Comparison of ENCODE assay signal across 1 cellular context in the genomic region with DNA sequence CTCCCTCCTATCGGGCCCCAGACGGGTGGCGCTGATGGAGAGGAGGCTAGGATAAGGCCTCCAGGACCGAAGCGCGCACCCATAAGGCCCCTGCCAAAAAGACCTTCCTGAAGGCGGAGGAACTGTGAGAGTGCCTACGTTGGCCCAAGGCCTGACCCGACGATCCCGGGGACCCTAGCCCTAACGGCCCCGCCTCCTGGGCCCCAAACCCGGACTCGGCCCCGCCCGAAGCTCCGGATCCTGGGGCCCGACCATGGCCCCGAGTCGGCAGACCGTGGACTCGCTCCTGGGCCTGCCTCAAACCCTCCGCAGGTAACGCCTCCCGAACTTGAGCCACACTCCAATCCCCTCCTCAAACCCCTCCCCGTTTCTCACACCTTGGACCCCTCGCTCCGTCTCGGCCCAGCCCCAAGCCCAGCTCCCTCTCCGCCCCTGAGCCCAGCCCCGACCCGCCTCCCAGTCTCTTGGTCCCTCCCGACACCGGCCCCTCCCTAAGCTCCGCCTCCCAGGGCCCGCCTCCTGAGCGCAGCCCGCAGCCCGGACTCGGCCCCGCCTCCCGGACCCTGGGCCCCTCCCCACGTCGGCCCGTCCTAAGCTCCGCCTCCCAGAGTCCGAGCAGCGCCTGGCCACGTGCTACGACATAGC.
TF ChIP-seq lines count a peak whose summit lies in the region.

No MANE protein-coding gene starts in this region.

TF ChIP-seq in HepG2, 621 proteins besides CTCF, POLR2A, EP300 and RAD21 (continued from another document):
- TF ChIP-seq, protein P1, sequence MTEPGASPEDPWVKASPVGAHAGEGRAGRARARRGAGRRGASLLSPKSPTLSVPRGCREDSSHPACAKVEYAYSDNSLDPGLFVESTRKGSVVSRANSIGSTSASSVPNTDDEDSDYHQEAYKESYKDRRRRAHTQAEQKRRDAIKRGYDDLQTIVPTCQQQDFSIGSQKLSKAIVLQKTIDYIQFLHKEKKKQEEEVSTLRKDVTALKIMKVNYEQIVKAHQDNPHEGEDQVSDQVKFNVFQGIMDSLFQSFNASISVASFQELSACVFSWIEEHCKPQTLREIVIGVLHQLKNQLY (CRISPR knock-in tag; IDR thresholded peaks at IDR 0.05): peak; percentile 58; the same call in 1 of the 2 replicates
- 0 out of 2 replicates have a peak, but pooled peaks have one; percentile 32 for TF ChIP-seq ZSCAN31 (CRISPR knock-in tag; IDR thresholded peaks at IDR 0.05; ENCODE audit: low read depth)
- TF ChIP-seq, protein P2, sequence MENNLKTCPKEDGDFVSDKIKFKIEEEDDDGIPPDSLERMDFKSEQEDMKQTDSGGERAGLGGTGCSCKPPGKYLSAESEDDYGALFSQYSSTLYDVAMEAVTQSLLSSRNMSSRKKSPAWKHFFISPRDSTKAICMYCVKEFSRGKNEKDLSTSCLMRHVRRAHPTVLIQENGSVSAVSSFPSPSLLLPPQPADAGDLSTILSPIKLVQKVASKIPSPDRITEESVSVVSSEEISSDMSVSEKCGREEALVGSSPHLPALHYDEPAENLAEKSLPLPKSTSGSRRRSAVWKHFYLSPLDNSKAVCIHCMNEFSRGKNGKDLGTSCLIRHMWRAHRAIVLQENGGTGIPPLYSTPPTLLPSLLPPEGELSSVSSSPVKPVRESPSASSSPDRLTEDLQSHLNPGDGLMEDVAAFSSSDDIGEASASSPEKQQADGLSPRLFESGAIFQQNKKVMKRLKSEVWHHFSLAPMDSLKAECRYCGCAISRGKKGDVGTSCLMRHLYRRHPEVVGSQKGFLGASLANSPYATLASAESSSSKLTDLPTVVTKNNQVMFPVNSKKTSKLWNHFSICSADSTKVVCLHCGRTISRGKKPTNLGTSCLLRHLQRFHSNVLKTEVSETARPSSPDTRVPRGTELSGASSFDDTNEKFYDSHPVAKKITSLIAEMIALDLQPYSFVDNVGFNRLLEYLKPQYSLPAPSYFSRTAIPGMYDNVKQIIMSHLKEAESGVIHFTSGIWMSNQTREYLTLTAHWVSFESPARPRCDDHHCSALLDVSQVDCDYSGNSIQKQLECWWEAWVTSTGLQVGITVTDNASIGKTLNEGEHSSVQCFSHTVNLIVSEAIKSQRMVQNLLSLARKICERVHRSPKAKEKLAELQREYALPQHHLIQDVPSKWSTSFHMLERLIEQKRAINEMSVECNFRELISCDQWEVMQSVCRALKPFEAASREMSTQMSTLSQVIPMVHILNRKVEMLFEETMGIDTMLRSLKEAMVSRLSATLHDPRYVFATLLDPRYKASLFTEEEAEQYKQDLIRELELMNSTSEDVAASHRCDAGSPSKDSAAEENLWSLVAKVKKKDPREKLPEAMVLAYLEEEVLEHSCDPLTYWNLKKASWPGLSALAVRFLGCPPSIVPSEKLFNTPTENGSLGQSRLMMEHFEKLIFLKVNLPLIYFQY (CRISPR knock-in tag; IDR thresholded peaks at IDR 0.05; ENCODE audit: borderline replicate concordance): peak; percentile 64
TF ChIP-seq in HepG2: peak in this region for 37; not testable (repeated sequence) for 584.
